ENCODE assay signal across 20 cellular contexts in genomic region chr2:19287324-19287723, GRCh38.
DNase-seq lines count a peak whose midpoint lies in the region; ATAC-seq and TF ChIP-seq lines count a peak whose summit lies in the region.
"Had no signal": no experiment of that assay in that cellular context is flagged by ENCODE, and none has a peak within 500 bp of the region (broad histone marks: within the 10 kb centered on the region; RNA-seq: fewer than 3 reads in every experiment).

No MANE protein-coding gene starts in this region.

- no peak for TF ChIP-seq POLR2A in esophagus muscularis mucosa (IDR thresholded peaks at IDR 0.05; ENCODE audit: low read depth)

- DNase-seq in right cardiac atrium (no peak), cardiac septum (ENCODE audit: low spot score) (no peak), Karpas-422 (peak; percentile 16), esophagus muscularis mucosa (ENCODE audit: extremely low spot score) (peak; percentile 57), epidermal melanocyte (ENCODE audit: insufficient read length, low spot score) (no peak), DMS53 treated with DMSO at 0.1 percent for 48 hours (lab: John Stamatoyannopoulos, UW; ENCODE audit: unreplicated experiment) (no peak)
- no peak for DNase-seq in T-helper 2 cell treated with Interferon-gamma antibody and Interleukin-4, amounts not matched to agents 5 μg/mL and 100 μg/mL, for 36 hours (ENCODE audit: low spot score)
- DNase-seq: 8988T, DMS53, NCI-H1417, NCI-H1694 treated with DMSO at 0.1 percent for 48 hours, NCI-H2081 treated with DMSO at 0.1 percent for 48 hours, NCI-H2171 treated with DMSO at 0.1 percent for 48 hours, NCI-H446, NCI-H526 treated with DMSO at 0.1 percent for 48 hours, Right ventricle myocardium superior, SW 1271 had no signal

- no peaks in the 10 kb centered on the region for H4K20me1 ChIP-seq in Karpas-422 (ENCODE audit: insufficient read depth, low read depth, low read length)

- no peaks in the 10 kb centered on the region for H3K9me3 Mint-ChIP-seq in T-helper 2 cell treated with Interferon-gamma antibody and Interleukin-4, amounts not matched to agents 5 μg/mL and 100 μg/mL, for 36 hours

- H3K9me2 ChIP-seq in Karpas-422 (replicated peaks; ENCODE audit: insufficient read depth, low read length): no peaks in the 10 kb centered on the region

- H3K36me3 ChIP-seq in Karpas-422 (ENCODE audit: insufficient read depth, low read length) (no peaks in the 10 kb centered on the region), esophagus muscularis mucosa (no peaks in the 10 kb centered on the region)
- H3K36me3 ChIP-seq: HAP-1 had no signal

- no peak for TF ChIP-seq EP300 in esophagus muscularis mucosa (IDR thresholded peaks at IDR 0.05)

- intact Hi-C loops in right cardiac atrium (cut with DNase I): no loop called here
- intact Hi-C loops in cardiac septum (cut with DNase I): no loop called here
- intact Hi-C loops in esophagus muscularis mucosa (cut with DNase I): no loop called here

- H3K9ac ChIP-seq in Karpas-422 (ENCODE audit: low read length): no peak overlapping the region
- H3K9ac ChIP-seq: KMS-11 had no signal

- H3K4me1 Mint-ChIP-seq in T-helper 2 cell treated with Interferon-gamma antibody and Interleukin-4, amounts not matched to agents 5 μg/mL and 100 μg/mL, for 36 hours (ENCODE audit: low read depth): peaks cover 1% of the 10 kb centered on the region

- H3K27ac Mint-ChIP-seq in T-helper 2 cell treated with Interferon-gamma antibody and Interleukin-4, amounts not matched to agents 5 μg/mL and 100 μg/mL, for 36 hours: no peak overlapping the region

- H3K27me3 ChIP-seq in right cardiac atrium (ENCODE audit: control insufficient read depth, insufficient read depth): no peaks in the 10 kb centered on the region
- H3K27me3 ChIP-seq in Karpas-422 (ENCODE audit: low read length): no peaks in the 10 kb centered on the region
- no peaks in the 10 kb centered on the region for H3K27me3 ChIP-seq in esophagus muscularis mucosa

- no peak overlapping the region for H3K4me3 Mint-ChIP-seq in T-helper 2 cell treated with Interferon-gamma antibody and Interleukin-4, amounts not matched to agents 5 μg/mL and 100 μg/mL, for 36 hours

- ATAC-seq in right cardiac atrium: peak; percentile 22 to 86

- H3K4me3 ChIP-seq in right cardiac atrium (ENCODE audit: low read length) (no peak overlapping the region), Karpas-422 (ENCODE audit: low read length) (no peak overlapping the region), esophagus muscularis mucosa (no peak overlapping the region)
- H3K4me3 ChIP-seq: HAP-1 had no signal

- H3K79me2 ChIP-seq in Karpas-422 (ENCODE audit: low read length): no peaks in the 10 kb centered on the region

- no peak for TF ChIP-seq CTCF in esophagus muscularis mucosa (IDR thresholded peaks at IDR 0.05)

- 46% methylated on average over 1 of the region's 1 CpG for WGBS in right cardiac atrium
- WGBS in esophagus muscularis mucosa: 58% methylated on average over 1 of the region's 1 CpG

- H3K27ac ChIP-seq in right cardiac atrium (ENCODE audit: low read length) (no peak overlapping the region), Karpas-422 (ENCODE audit: low read length) (no peak overlapping the region), esophagus muscularis mucosa (replicated peaks in 1 of 4) (no peak overlapping the region)
- H3K27ac ChIP-seq: HL-60, KMS-11 had no signal

- H3K27me3 Mint-ChIP-seq in T-helper 2 cell treated with Interferon-gamma antibody and Interleukin-4, amounts not matched to agents 5 μg/mL and 100 μg/mL, for 36 hours (ENCODE audit: low read depth): no peaks in the 10 kb centered on the region

- no peak overlapping the region for H2AFZ ChIP-seq in Karpas-422 (ENCODE audit: low read length)

- H3K4me2 ChIP-seq in Karpas-422 (ENCODE audit: low read depth, low read length, poor library complexity, severe bottlenecking): no peak overlapping the region
- H3K4me2 ChIP-seq: KMS-11 had no signal

- H3K9me3 ChIP-seq in right cardiac atrium (ENCODE audit: control insufficient read depth, low read length) (no peaks in the 10 kb centered on the region), Karpas-422 (ENCODE audit: low read length) (no peaks in the 10 kb centered on the region), esophagus muscularis mucosa (no peaks in the 10 kb centered on the region)
- H3K9me3 ChIP-seq: HAP-1 had no signal

- H3K4me1 ChIP-seq in right cardiac atrium (ENCODE audit: control insufficient read depth, insufficient read depth, low read length): peaks cover 4% of the 10 kb centered on the region
- H3K4me1 ChIP-seq in Karpas-422 (ENCODE audit: low read length): no peaks in the 10 kb centered on the region
- H3K4me1 ChIP-seq in esophagus muscularis mucosa: peaks cover 0 to 4% (median 0%) of the 10 kb centered on the region in 4 donors

- H3K36me3 Mint-ChIP-seq in T-helper 2 cell treated with Interferon-gamma antibody and Interleukin-4, amounts not matched to agents 5 μg/mL and 100 μg/mL, for 36 hours (ENCODE audit: low read depth): no peaks in the 10 kb centered on the region

Comparison
In these comparisons a context has a peak if more than half of its experiments do, and no peak if none do; other contexts are left out.
1. DNase-seq: peak in Karpas-422 (single experiment) and esophagus muscularis mucosa (single experiment); none in right cardiac atrium (0 of 3), cardiac septum (single experiment), epidermal melanocyte (single experiment), T-helper 2 cell treated with Interferon-gamma antibody and Interleukin-4, amounts not matched to agents 5 μg/mL and 100 μg/mL, for 36 hours (single experiment) and DMS53 treated with DMSO at 0.1 percent for 48 hours (single experiment).